Comparison of ENCODE assay signal across 8 cellular contexts in genomic region chr5:69453487-69453886, GRCh38. TPM values are rescaled to one million over a fixed set of nuclear protein-coding genes. Genes with fewer than 3 reads are reported as not detected.
DNase-seq lines count a peak whose midpoint lies in the region; ATAC-seq, FAIRE-seq and TF ChIP-seq lines count a peak whose summit lies in the region.
"Not testable (repeated sequence)": the region's sequence is repeated elsewhere in the genome, so short reads cannot be mapped to it uniquely, and the experiment has no call there.
"Had no signal": no experiment of that assay in that cellular context is flagged by ENCODE, and none has a peak within 500 bp of the region (broad histone marks: within the 10 kb centered on the region; RNA-seq: fewer than 3 reads in every experiment).

No MANE protein-coding gene starts in this region.

- not testable (repeated sequence) for H3K36me3 ChIP-seq in PC-9 (ENCODE audit: low read depth); hepatocyte (replicated peaks; ENCODE audit: insufficient read depth, low read depth); right lobe of liver; smooth muscle cell (ENCODE audit: low read depth)

- POLR2A ChIA-PET in A549 (lab: Yijun Ruan, JAX), result interaction anchor here (1.1 kb wide), 1 partner anchor 39 kb away, joined by 3 read pairs; the partner anchor contains the start of gene OCLN
- POLR2A ChIA-PET in PC-9 (lab: Charles Lee; ENCODE audit: unreplicated experiment), result interaction anchor here (0.5 to 0.6 kb wide), 5 partner anchors 14 to 360 kb away, joined by 3 to 5 read pairs (median 4); partner anchors contain the start of gene SLC30A5

- H3K4me2 ChIP-seq in A549 (peak overlapping the region; percentile 65), PC-9 (peak overlapping the region; percentile 62)
- H3K4me2 ChIP-seq in hepatocyte, smooth muscle cell: not testable (repeated sequence)

- not testable (repeated sequence) for DNase-seq in A549 (ENCODE audit: low read depth in 1 of 2, low spot score in 1 of 2); PC-9; hepatocyte (ENCODE audit: low spot score); right lobe of liver; smooth muscle cell (lab: John Stamatoyannopoulos, UW; ENCODE audit: unreplicated experiment)
- peak; percentile 36 for DNase-seq in LoVo (ENCODE audit: low spot score)

- not testable (repeated sequence) for H2AFZ ChIP-seq in PC-9; hepatocyte; smooth muscle cell (ENCODE audit: low read depth)

- not testable (repeated sequence) for H3K27me3 ChIP-seq in PC-9 (ENCODE audit: insufficient read depth, low read depth); hepatocyte; right lobe of liver; smooth muscle cell (ENCODE audit: low read depth)

- BruUV-seq in PC-9 (replicated peaks; lab: Mats Ljungman, UMichigan), result not testable (repeated sequence)

- not testable (repeated sequence) for H3K9ac ChIP-seq in smooth muscle cell (ENCODE audit: low read depth)

- intact Hi-C loops in PC-9 (cut with micrococcal nuclease; ENCODE audit: unreplicated experiment); right lobe of liver (cut with DNase I): not testable (repeated sequence)

- not testable (repeated sequence) for TF ChIP-seq RAD21 in A549 (conservative IDR thresholded peaks at IDR 0.05 in 1 of 2, IDR thresholded peaks at IDR 0.05 in 1 of 2)

- TF ChIP-seq POLR2A in A549 (IDR thresholded peaks at IDR 0.05; ENCODE audit: low read length); right lobe of liver (IDR thresholded peaks at IDR 0.05): not testable (repeated sequence)

- H3K79me2 ChIP-seq in PC-9 (ENCODE audit: low read depth); hepatocyte; smooth muscle cell (ENCODE audit: low read depth): not testable (repeated sequence)

- H3K4me3 ChIP-seq in A549, result peak overlapping the region; percentile 43
- not testable (repeated sequence) for H3K4me3 ChIP-seq in PC-9, hepatocyte
- peak overlapping the region in 1 of 3 donors; percentile 27 for H3K4me3 ChIP-seq in right lobe of liver
- peak overlapping the region; percentile 13 for H3K4me3 ChIP-seq in smooth muscle cell

- peaks cover 11% of the 10 kb centered on the region; the same call in 1 of the 2 replicates for H3F3A ChIP-seq in PC-9 (ENCODE audit: insufficient read depth, low read depth)
- H3F3A ChIP-seq in smooth muscle cell (ENCODE audit: low read depth), result not testable (repeated sequence)

- FAIRE-seq in A549 (lab: Jason Lieb, UNC), result not testable (repeated sequence)

- H4K20me1 ChIP-seq in PC-9 (ENCODE audit: insufficient read depth); hepatocyte (ENCODE audit: insufficient read depth, poor library complexity, severe bottlenecking); smooth muscle cell (ENCODE audit: low read depth): not testable (repeated sequence)

- H3K9me3 ChIP-seq in A549; PC-9 (ENCODE audit: insufficient read depth, low read depth); hepatocyte (ENCODE audit: low read depth); right lobe of liver; smooth muscle cell (replicated peaks; ENCODE audit: low read depth): not testable (repeated sequence)

- TF ChIP-seq EP300 in A549 (IDR thresholded peaks at IDR 0.05), result not testable (repeated sequence)

- not testable (repeated sequence) for ATAC-seq in A549, right lobe of liver

- not testable (repeated sequence) for TF ChIP-seq CTCF in A549 (IDR thresholded peaks at IDR 0.05); PC-9 (conservative IDR thresholded peaks at IDR 0.05); VCaP (conservative IDR thresholded peaks at IDR 0.05); hepatocyte (IDR thresholded peaks at IDR 0.05; ENCODE audit: poor library complexity); right lobe of liver (IDR thresholded peaks at IDR 0.05); smooth muscle cell (IDR thresholded peaks at IDR 0.05; ENCODE audit: borderline replicate concordance, insufficient read depth, poor library complexity, severe bottlenecking)

- H3K4me1 ChIP-seq in A549 (peaks cover 33% of the 10 kb centered on the region), PC-9 (replicated peaks; ENCODE audit: insufficient read depth) (peaks cover 13% of the 10 kb centered on the region), hepatocyte (ENCODE audit: insufficient read depth) (peaks cover 27% of the 10 kb centered on the region), right lobe of liver (peaks cover 0 to 44% (median 14%) of the 10 kb centered on the region in 4 donors)
- H3K4me1 ChIP-seq in smooth muscle cell (ENCODE audit: low read depth), result not testable (repeated sequence)

- WGBS in A549 (ENCODE audit: missing lambda C conversion rate), result 93% methylated on average over 3 of the region's 3 CpGs
- 91% methylated on average over 3 of the region's 3 CpGs for WGBS in hepatocyte (ENCODE audit: low lambda C conversion rate, missing lambda C conversion rate)
- WGBS in right lobe of liver (ENCODE audit: insufficient coverage, low coverage, low lambda C conversion rate, missing lambda C conversion rate), result 30% methylated on average over 3 of the region's 3 CpGs
- 81% methylated on average over 3 of the region's 3 CpGs for WGBS in smooth muscle cell (ENCODE audit: low lambda C conversion rate)

- H3K27ac ChIP-seq in A549, result peak overlapping the region; percentile 38 to 77; a peak in 4 of 6 replicates
- H3K27ac ChIP-seq in PC-9; smooth muscle cell (ENCODE audit: low read depth): not testable (repeated sequence)
- peak overlapping the region; percentile 89; the same call in 1 of the 2 replicates for H3K27ac ChIP-seq in VCaP
- H3K27ac ChIP-seq in hepatocyte, result peak overlapping the region; percentile 93
- H3K27ac ChIP-seq in right lobe of liver, result peak overlapping the region; percentile 85 to 98 (median 90)

- not testable (repeated sequence) for H3K9me2 ChIP-seq in PC-9 (ENCODE audit: insufficient read depth); hepatocyte (replicated peaks; ENCODE audit: insufficient read depth)

- CTCF ChIA-PET in A549 (lab: Yijun Ruan, JAX), result interaction anchor here (1.3 to 1.5 kb wide), 3 partner anchors 11 to 30 kb away, joined by 3 to 6 read pairs (median 3); no protein-coding TSS in a partner anchor
- CTCF ChIA-PET in PC-9 (lab: Charles Lee), result interaction anchor here (0.5 to 0.6 kb wide), 2 partner anchors 87 to 175 kb away, joined by 3 read pairs; no protein-coding TSS in a partner anchor

RNA-seq across cellular contexts. Expression of gene MARVELD2, which starts 38.6 kb away (rescaled TPM):
- polyA plus RNA-seq in A549 (2011; rRNA removed) (9.3 and 10.2 TPM in 2 replicates), A549 (2017; fragmentation: RNase III; extraction: RNeasy Plus Mini Kit Qiagen cat#74134 plus additional on column Dnase treatment) (2.3 to 2.9 TPM (median 2.3 TPM) in 3 replicates), hepatocyte (19.6 and 26.4 TPM in 2 replicates), smooth muscle cell (1.4 and 11.0 TPM in 2 replicates)
- polyA plus RNA-seq in A549 (2012; cell fraction: cytosol; rRNA removed), result 1.6 and 1.9 TPM in 2 replicates
- 0.94 and 1.1 TPM in 2 replicates for polyA plus RNA-seq in A549 (2012; cell fraction: nucleus; rRNA removed)
- 14.0 and 17.8 TPM in 2 replicates for polyA minus RNA-seq in A549 (2011; rRNA and poly(A)+ RNA removed)
- total RNA-seq in PC-9 (2021) (16.2 and 21.0 TPM in 2 replicates), hepatocyte (43.5 and 45.4 TPM in 2 replicates), right lobe of liver (10 to 100 TPM; 21.6 to 37.1 (median 26.1) TPM), smooth muscle cell (6.1 and 8.3 TPM in 2 replicates)
- total RNA-seq: G401 had no signal

RNA-seq across cellular contexts. Expression of gene OCLN, which starts 39.1 kb away (rescaled TPM):
- polyA plus RNA-seq in A549 (2011; rRNA removed) (49.8 and 54.1 TPM in 2 replicates), A549 (2017; fragmentation: RNase III; extraction: RNeasy Plus Mini Kit Qiagen cat#74134 plus additional on column Dnase treatment) (10.7 to 12.7 TPM (median 11.4 TPM) in 3 replicates), hepatocyte (49.6 and 72.7 TPM in 2 replicates), smooth muscle cell (0.94 and 4.1 TPM in 2 replicates)
- 4.9 and 6.3 TPM in 2 replicates for polyA plus RNA-seq in A549 (2012; cell fraction: cytosol; rRNA removed)
- polyA plus RNA-seq in A549 (2012; cell fraction: nucleus; rRNA removed), result 3.3 and 4.7 TPM in 2 replicates
- polyA minus RNA-seq in A549 (2011; rRNA and poly(A)+ RNA removed), result 58.5 and 62.7 TPM in 2 replicates
- total RNA-seq in PC-9 (2021) (66.5 and 77.4 TPM in 2 replicates), hepatocyte (119 and 140 TPM in 2 replicates), right lobe of liver (10 to 100 TPM; 28.5 to 73.9 (median 50.8) TPM), smooth muscle cell (9.0 and 10.4 TPM in 2 replicates)
